23 cellular contexts compared by ENCODE assay signal in genomic region chr16:86041205-86041604, GRCh38.
A peak's percentile ranks its signal among the peaks of the same experiment; 100 is the strongest.
DNase-seq lines count a peak whose midpoint lies in the region; ATAC-seq, FAIRE-seq and TF ChIP-seq lines count a peak whose summit lies in the region.
"Had no signal": no experiment of that assay in that cellular context is flagged by ENCODE, and none has a peak within 500 bp of the region (broad histone marks: within the 10 kb centered on the region; RNA-seq: fewer than 3 reads in every experiment).

No MANE protein-coding gene starts in this region.

- DNase-seq in SK-N-SH (no peak), K562 (ENCODE audit: extremely low read depth in 1 of 4, low spot score in 3 of 4) (no peak)
- DNase-seq: AML-193; Calu3; CD4-positive, alpha-beta T cell; CD8-positive, alpha-beta T cell; DMS153; DMS53; DMS79; DND-41; EL; GDM1 had no signal

- no peaks in the 10 kb centered on the region for H3K4me1 ChIP-seq in SK-N-SH (ENCODE audit: control insufficient read depth in 1 of 2, insufficient read depth in 2 of 2, low read depth in 1 of 2, low read length in 1 of 2)
- peaks cover 78% of the 10 kb centered on the region for H3K4me1 ChIP-seq in BLaER1
- H3K4me1 ChIP-seq in K562 (replicated peaks in 1 of 2; ENCODE audit: control insufficient read depth in 2 of 2, insufficient read depth in 2 of 2, low read length in 2 of 2): no peaks in the 10 kb centered on the region; a peak in 2 of 5 replicates
- H3K4me1 ChIP-seq: A549 had no signal

- H3K36me3 ChIP-seq in SK-N-SH (replicated peaks in 1 of 2; ENCODE audit: control insufficient read depth in 1 of 2, insufficient read depth in 2 of 2, low read length in 1 of 2) (no peaks in the 10 kb centered on the region), BLaER1 (no peaks in the 10 kb centered on the region), K562 (ENCODE audit: control insufficient read depth, insufficient read depth, low read length) (no peaks in the 10 kb centered on the region)

- H4K20me1 ChIP-seq in SK-N-SH (ENCODE audit: insufficient read depth) (no peaks in the 10 kb centered on the region), BLaER1 (no peaks in the 10 kb centered on the region), K562 (replicated peaks; ENCODE audit: control insufficient read depth, insufficient read depth, low read length) (peaks cover 15% of the 10 kb centered on the region; the same call in 1 of the 2 replicates)

- TF ChIP-seq RAD21 in SK-N-SH (IDR thresholded peaks at IDR 0.05; ENCODE audit: low read length): no peak
- no peak for TF ChIP-seq RAD21 in K562 (CRISPR knock-in tag; conservative IDR thresholded peaks at IDR 0.05 in 1 of 2, IDR thresholded peaks at IDR 0.05 in 1 of 2)

- POLR2A ChIA-PET in SK-N-SH (lab: Yijun Ruan, JAX) (no interaction called here), K562 (lab: Yijun Ruan, JAX) (no interaction called here)

- TF ChIP-seq CTCF in SK-N-SH (IDR thresholded peaks at IDR 0.05) (no peak), K562 (IDR thresholded peaks at IDR 0.05 in 2 of 3, conservative IDR thresholded peaks at IDR 0.05 in 1 of 3; ENCODE audit: insufficient read depth in 2 of 3, low read depth in 1 of 3, low read length in 3 of 3) (no peak)

- TF ChIP-seq POLR2A in K562 (conservative IDR thresholded peaks at IDR 0.05): no peak

- peaks cover 71% of the 10 kb centered on the region for H3K27me3 ChIP-seq in SK-N-SH (ENCODE audit: insufficient read depth)
- no peaks in the 10 kb centered on the region for H3K27me3 ChIP-seq in BLaER1
- peaks cover 24 to 64% of the 10 kb centered on the region in 2 experiments; a peak in 4 of 5 replicates for H3K27me3 ChIP-seq in K562 (ENCODE audit: control insufficient read depth in 2 of 2, insufficient read depth in 2 of 2, low read length in 2 of 2)

- H3K9me2 ChIP-seq in SK-N-SH: no peaks in the 10 kb centered on the region

- H3K79me2 ChIP-seq in SK-N-SH (ENCODE audit: insufficient read depth) (no peaks in the 10 kb centered on the region), K562 (ENCODE audit: control insufficient read depth, insufficient read depth, low read length) (no peaks in the 10 kb centered on the region)

- CTCF ChIA-PET in SK-N-SH (lab: Yijun Ruan, JAX): interaction anchor here (0.7 to 1.8 kb wide), 4 partner anchors 13 to 159 kb away, joined by 3 to 4 read pairs (median 3); no protein-coding TSS in a partner anchor
- CTCF ChIA-PET in K562 (lab: Yijun Ruan, JAX; ENCODE audit: low intra/inter-chr PET ratio): interaction anchor here (1.0 kb wide), 1 partner anchor 479 kb away, joined by 4 read pairs; no protein-coding TSS in a partner anchor

- in situ Hi-C loops in K562 (cut with MboI): loop anchor here (10.0 kb wide), 1 partner anchor 474 kb away; the partner anchor contains the start of gene FOXF1

- no peaks in the 10 kb centered on the region for H3K9me1 ChIP-seq in K562 (ENCODE audit: control insufficient read depth, insufficient read depth, low read length)

- no peak overlapping the region for H2AFZ ChIP-seq in SK-N-SH (ENCODE audit: low read depth)
- no peak overlapping the region for H2AFZ ChIP-seq in K562 (ENCODE audit: low read depth, low read length)

- H3K9ac ChIP-seq in SK-N-SH (no peak overlapping the region), BLaER1 (no peak overlapping the region), K562 (ENCODE audit: insufficient read depth in 1 of 2, low read depth in 2 of 2, low read length in 2 of 2) (no peak overlapping the region)

- H3K4me3 ChIP-seq in SK-N-SH (ENCODE audit: low read depth in 2 of 2, low read length in 1 of 2) (no peak overlapping the region), BLaER1 (no peak overlapping the region), K562 (no peak overlapping the region)
- H3K4me3 ChIP-seq: A549, GM12878 had no signal

- H3K4me2 ChIP-seq in SK-N-SH (no peak overlapping the region), BLaER1 (peak overlapping the region; percentile 48), K562 (ENCODE audit: insufficient read depth, low read length) (no peak overlapping the region)
- H3K4me2 ChIP-seq: A549 had no signal

- H3F3A ChIP-seq in SK-N-SH (replicated peaks; ENCODE audit: insufficient read depth): no peaks in the 10 kb centered on the region

- intact Hi-C loops in K562 (cut with micrococcal nuclease): loop anchor here (10.0 kb wide), 1 partner anchor 474 kb away; the partner anchor contains the start of gene FOXF1

- FAIRE-seq in K562 (lab: Jason Lieb, UNC): no peak
- FAIRE-seq: A549, D721Med, GM12892, GM18507 had no signal

- 32% methylated on average over 11 of the region's 11 CpGs for WGBS in SK-N-SH (ENCODE audit: low lambda C conversion rate)
- WGBS in K562 (ENCODE audit: insufficient coverage, low coverage, missing lambda C conversion rate): 8% methylated on average over 10 of the region's 11 CpGs

- H3K27ac ChIP-seq in SK-N-SH (ENCODE audit: low read depth in 2 of 2, low read length in 1 of 2) (no peak overlapping the region), BLaER1 (no peak overlapping the region), K562 (ENCODE audit: extremely low read depth, low read depth, low read length) (no peak overlapping the region)
- H3K27ac ChIP-seq: 22Rv1, A549, C4-2B had no signal

- H3K9me3 ChIP-seq in SK-N-SH: no peaks in the 10 kb centered on the region
- no peaks in the 10 kb centered on the region for H3K9me3 ChIP-seq in BLaER1
- H3K9me3 ChIP-seq in K562 (replicated peaks; ENCODE audit: control insufficient read depth, insufficient read depth, low read depth, low read length): no peaks in the 10 kb centered on the region
- H3K9me3 ChIP-seq: A549, Caco-2 had no signal

- no peak for ATAC-seq in SK-N-SH treated with all-trans-retinoic acid at 6 μM for 48 hours
- ATAC-seq in K562: no peak
- ATAC-seq in GM21786 (IDR thresholded peaks at IDR 0.05; ENCODE audit: unreplicated experiment): no peak
- ATAC-seq: A549; CD8-positive, alpha-beta T cell; GM12878 had no signal

- no TSS peak for BruUV-seq in K562 (replicated peaks; lab: Mats Ljungman, UMichigan)

- no peak for TF ChIP-seq EP300 in SK-N-SH (IDR thresholded peaks at IDR 0.05; ENCODE audit: borderline replicate concordance in 1 of 2, low read depth in 1 of 2, low read length in 1 of 2)
- no peak for TF ChIP-seq EP300 in K562 (IDR thresholded peaks at IDR 0.05; ENCODE audit: low read length)

TF ChIP-seq in SK-N-SH, 30 proteins besides CTCF, POLR2A, EP300 and RAD21:
- no peak for TF ChIP-seq RFX5 (IDR thresholded peaks at IDR 0.05; ENCODE audit: low read length)
- TF ChIP-seq MXI1 (IDR thresholded peaks at IDR 0.05; ENCODE audit: low read depth, low read length): no peak
- peak; percentile 39 for TF ChIP-seq CHD2 (IDR thresholded peaks at IDR 0.05; ENCODE audit: low read length, partially characterized antibody)
- no peak for TF ChIP-seq NFIC (IDR thresholded peaks at IDR 0.05; ENCODE audit: borderline replicate concordance)
- TF ChIP-seq POLR2AphosphoS5 (IDR thresholded peaks at IDR 0.05; ENCODE audit: low read depth, low read length): no peak

TF ChIP-seq in SK-N-SH treated with all-trans-retinoic acid at 6 μM for 48 hours, 23 proteins besides CTCF, POLR2A, EP300 and RAD21:
- TF ChIP-seq GLIS3 (CRISPR knock-in tag; IDR thresholded peaks at IDR 0.05): no peak
TF ChIP-seq in SK-N-SH treated with all-trans-retinoic acid at 6 μM for 48 hours: peak in this region for 0.

TF ChIP-seq in K562, 482 proteins besides CTCF, POLR2A, EP300 and RAD21:
- no peak for TF ChIP-seq MEF2D (tag; conservative IDR thresholded peaks at IDR 0.05; ENCODE audit: low read depth)
- TF ChIP-seq RBM25 (IDR thresholded peaks at IDR 0.05; ENCODE audit: low read depth, low read length, severe bottlenecking): peak; percentile 50
- TF ChIP-seq CHD2 (IDR thresholded peaks at IDR 0.05; ENCODE audit: low read depth, low read length): peak; percentile 84
TF ChIP-seq in K562: peak in this region for 2.

Comparison
In these comparisons a context has a peak if more than half of its experiments do, and no peak if none do; other contexts are left out.
1. Of the 27 proteins assayed by ChIP-seq in both K562 and SK-N-SH: peak only in K562: none; only in SK-N-SH: none; in both: CHD2; in neither: 26.